Comparison of ENCODE assay signal across 1 cellular context in the genomic region with DNA sequence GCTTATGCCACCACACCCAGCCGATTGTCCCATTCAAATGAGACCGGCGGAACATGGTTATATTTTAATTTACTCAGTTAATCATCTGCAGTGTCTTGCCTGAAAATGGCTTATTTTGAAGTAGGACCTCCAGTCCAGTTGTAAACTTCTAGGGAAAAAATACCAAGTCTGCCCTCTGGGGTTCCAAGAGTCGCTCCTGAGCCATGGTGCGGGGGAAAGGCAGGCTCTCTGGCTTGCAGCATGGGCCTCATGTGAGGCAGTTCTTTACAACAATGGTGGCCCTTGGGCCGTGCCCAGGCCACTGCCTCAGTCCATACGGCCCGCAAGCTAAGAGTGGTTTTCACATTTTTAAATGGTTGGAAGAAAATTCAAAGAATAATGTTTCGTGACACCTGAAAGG.
TF ChIP-seq lines count a peak whose summit lies in the region.

No MANE protein-coding gene starts in this region.

TF ChIP-seq in WTC11, 78 proteins besides CTCF, POLR2A, EP300 and RAD21 (continued from another document):
- no peak for TF ChIP-seq OVOL2 (CRISPR knock-in tag; IDR thresholded peaks at IDR 0.05; ENCODE audit: borderline replicate concordance)
- TF ChIP-seq ELF4 (CRISPR knock-in tag; IDR thresholded peaks at IDR 0.05; ENCODE audit: low read depth), result no peak
- TF ChIP-seq NR1H2 (CRISPR knock-in tag; IDR thresholded peaks at IDR 0.05), result no peak
